1 cellular context compared by ENCODE assay signal in genomic region chr10:101230185-101230917, GRCh38.
A peak's percentile ranks its signal among the peaks of the same experiment; 100 is the strongest.
TF ChIP-seq lines count a peak whose summit lies in the region.

No MANE protein-coding gene starts in this region.

TF ChIP-seq in HepG2, 621 proteins besides CTCF, POLR2A, EP300 and RAD21:
- TF ChIP-seq AKAP8 (CRISPR knock-in tag; IDR thresholded peaks at IDR 0.05): no peak
- peak; percentile 33; the same call in 1 of the 2 replicates for TF ChIP-seq RNF2 (conservative IDR thresholded peaks at IDR 0.05; ENCODE audit: low read depth)
- no peak for TF ChIP-seq GPN1 (CRISPR knock-in tag; IDR thresholded peaks at IDR 0.05; ENCODE audit: borderline replicate concordance)
- peak; percentile 89 for TF ChIP-seq EZH2 (conservative IDR thresholded peaks at IDR 0.05; ENCODE audit: low read depth, low read length)
- TF ChIP-seq ZNF800 (CRISPR knock-in tag; IDR thresholded peaks at IDR 0.05): 0 out of 2 replicates have a peak, but pooled peaks have one; percentile 32
- no peak for TF ChIP-seq KIAA2018 (CRISPR knock-in tag; IDR thresholded peaks at IDR 0.05; ENCODE audit: borderline replicate concordance)
- TF ChIP-seq GMEB2 (CRISPR knock-in tag; IDR thresholded peaks at IDR 0.05; ENCODE audit: low read depth): no peak
- TF ChIP-seq TIGD3 (CRISPR knock-in tag; IDR thresholded peaks at IDR 0.05; ENCODE audit: borderline replicate concordance): no peak
- TF ChIP-seq UBTF (CRISPR knock-in tag; IDR thresholded peaks at IDR 0.05): peak; percentile 74; the same call in 1 of the 2 replicates
- TF ChIP-seq FOSL2 (CRISPR knock-in tag; IDR thresholded peaks at IDR 0.05): no peak
- TF ChIP-seq ZFY (CRISPR knock-in tag; IDR thresholded peaks at IDR 0.05): peak; percentile 55
- peak; percentile 31; the same call in 1 of the 2 replicates for TF ChIP-seq TFAP4 (IDR thresholded peaks at IDR 0.05; ENCODE audit: borderline replicate concordance, low read depth)
TF ChIP-seq in HepG2: peak in this region for 6.
